Comparison of ENCODE assay signal across 10 cellular contexts in the genomic region with DNA sequence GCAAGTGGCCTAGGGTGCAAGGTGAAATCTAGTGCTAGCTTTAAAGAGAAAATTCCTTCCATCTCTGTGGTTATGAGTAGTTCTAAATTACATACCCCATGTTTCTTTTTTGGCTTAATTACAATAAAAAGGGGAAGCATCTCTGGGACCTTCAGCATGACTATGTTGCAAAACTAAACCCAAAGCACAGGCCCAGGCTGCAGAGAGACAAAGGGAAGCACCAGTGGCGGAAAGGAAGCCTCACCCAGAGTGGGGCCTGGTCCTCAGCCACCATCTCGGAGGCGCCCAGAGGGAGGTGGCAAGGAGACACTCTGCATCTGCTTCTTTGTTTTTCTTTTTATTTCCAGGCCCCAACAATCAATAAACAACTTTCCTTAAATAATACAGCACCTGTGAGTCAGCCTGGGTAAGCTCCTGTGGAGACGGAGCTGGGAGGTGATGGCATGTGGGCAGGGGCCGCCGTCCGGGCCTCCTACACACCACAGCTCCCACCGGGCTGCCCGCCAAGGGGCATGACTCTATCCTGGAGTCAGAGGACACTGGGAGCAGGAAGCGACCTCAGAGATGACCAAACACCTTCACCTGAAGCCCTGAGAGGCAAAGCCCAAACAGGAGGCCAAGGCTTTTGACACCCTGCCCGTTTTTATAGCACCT. TPM values are rescaled to one million over a fixed set of nuclear protein-coding genes. Genes with fewer than 3 reads are reported as not detected.
A peak's percentile ranks its signal among the peaks of the same experiment; 100 is the strongest.
DNase-seq lines count a peak whose midpoint lies in the region; ATAC-seq, FAIRE-seq and TF ChIP-seq lines count a peak whose summit lies in the region.
"Had no signal": no experiment of that assay in that cellular context is flagged by ENCODE, and none has a peak within 500 bp of the region (broad histone marks: within the 10 kb centered on the region; RNA-seq: fewer than 3 reads in every experiment).

No MANE protein-coding gene starts in this region.

- H3K4me3 Mint-ChIP-seq in activated CD8-positive, alpha-beta T cell treated with anti-CD3 and anti-CD28 coated beads, Interleukin-2, amount 10 ng/mL, durations not matched to agents 7 days and 5 days, result peak overlapping the region; percentile 32
- H3K4me3 Mint-ChIP-seq in mesothelial cell of epicardium, result no peak overlapping the region
- H3K4me3 Mint-ChIP-seq: neural crest cell had no signal

- H3K27me3 Mint-ChIP-seq in activated CD8-positive, alpha-beta T cell treated with anti-CD3 and anti-CD28 coated beads, Interleukin-2, amount 10 ng/mL, durations not matched to agents 7 days and 5 days (ENCODE audit: low read depth), result no peaks in the 10 kb centered on the region
- H3K27me3 Mint-ChIP-seq in mesothelial cell of epicardium (ENCODE audit: low read depth), result no peaks in the 10 kb centered on the region

- no peak overlapping the region for H3K4me2 ChIP-seq in HepG2 (ENCODE audit: low read depth, low read length)

- in situ Hi-C loops in HepG2 (cut with HindIII; ENCODE audit: extremely low pct_ligation_motif_present, low pct_unique_long_range_greater_than_20kb), result no loop called here

- FAIRE-seq in HepG2 (lab: Jason Lieb, UNC), result no peak

- H3K27me3 ChIP-seq in right lobe of liver, result no peaks in the 10 kb centered on the region
- peaks cover 3 to 30% of the 10 kb centered on the region in 2 experiments; a peak in 4 of 5 replicates for H3K27me3 ChIP-seq in HepG2 (ENCODE audit: control insufficient read depth in 1 of 2, insufficient read depth in 2 of 2, low read length in 2 of 2)
- H3K27me3 ChIP-seq in left lung, result no peaks in the 10 kb centered on the region
- H3K27me3 ChIP-seq: brain microvascular endothelial cell had no signal

- TF ChIP-seq CTCF in right lobe of liver (IDR thresholded peaks at IDR 0.05) (no peak), HepG2 (CRISPR knock-in tag; IDR thresholded peaks at IDR 0.05) (no peak), left lung (IDR thresholded peaks at IDR 0.05) (no peak), mesothelial cell of epicardium (IDR thresholded peaks at IDR 0.05; ENCODE audit: unreplicated experiment) (no peak)

- DNase-seq in right lobe of liver, result peak in 1 of 3 donors; percentile 53
- no peak for DNase-seq in HepG2 (ENCODE audit: low spot score)
- DNase-seq in activated CD8-positive, alpha-beta T cell treated with anti-CD3 and anti-CD28 coated beads, Interleukin-2, amount 10 ng/mL, durations not matched to agents 7 days and 5 days, result no peak
- DNase-seq in left lung, result peak in 1 of 2 donors; percentile 71
- DNase-seq in NCI-H1105 treated with DMSO at 0.1 percent for 48 hours (lab: John Stamatoyannopoulos, UW), result no peak
- no peak for DNase-seq in mesothelial cell of epicardium (ENCODE audit: low spot score in 2 of 2, unreplicated experiment in 2 of 2)
- DNase-seq in NCI-H1930 (lab: John Stamatoyannopoulos, UW), result no peak
- DNase-seq: brain microvascular endothelial cell had no signal

- peaks cover 69% of the 10 kb centered on the region for H3K36me3 Mint-ChIP-seq in activated CD8-positive, alpha-beta T cell treated with anti-CD3 and anti-CD28 coated beads, Interleukin-2, amount 10 ng/mL, durations not matched to agents 7 days and 5 days (ENCODE audit: low read depth)
- H3K36me3 Mint-ChIP-seq in mesothelial cell of epicardium, result peaks cover 6% of the 10 kb centered on the region

- H3K79me2 ChIP-seq in HepG2 (ENCODE audit: insufficient read depth, low read length), result no peaks in the 10 kb centered on the region

- no peaks in the 10 kb centered on the region for H3K36me3 ChIP-seq in right lobe of liver
- no peaks in the 10 kb centered on the region for H3K36me3 ChIP-seq in HepG2 (replicated peaks in 1 of 2; ENCODE audit: control insufficient read depth in 1 of 2, insufficient read depth in 2 of 2, low read length in 2 of 2)
- no peaks in the 10 kb centered on the region for H3K36me3 ChIP-seq in left lung
- H3K36me3 ChIP-seq: brain microvascular endothelial cell had no signal

- H2AFZ ChIP-seq in HepG2 (ENCODE audit: low read length), result no peak overlapping the region

- CTCF ChIA-PET in HepG2 (lab: Yijun Ruan, JAX; ENCODE audit: low intra/inter-chr PET ratio, low total read pairs), result no interaction called here
- CTCF ChIA-PET in activated CD8-positive, alpha-beta T cell treated with anti-CD3 and anti-CD28 coated beads, Interleukin-2, amount 10 ng/mL, durations not matched to agents 7 days and 5 days (lab: Charles Lee), result interaction anchor here (0.9 to 1.3 kb wide), 3 partner anchors 13 to 84 kb away, joined by 3 read pairs; no protein-coding TSS in a partner anchor

- no TSS peak for BruUV-seq in HepG2 (replicated peaks; lab: Mats Ljungman, UMichigan)

- H3K4me3 ChIP-seq in right lobe of liver (no peak overlapping the region), HepG2 (replicated peaks in 1 of 3; ENCODE audit: insufficient read depth in 1 of 3, low read depth in 2 of 3, low read length in 3 of 3) (no peak overlapping the region), left lung (no peak overlapping the region)

- 53% methylated on average over 4 of the region's 11 CpGs for WGBS in right lobe of liver (ENCODE audit: insufficient coverage, low coverage, low lambda C conversion rate, missing lambda C conversion rate)
- 30% methylated on average over 9 of the region's 11 CpGs for WGBS in HepG2 (ENCODE audit: low lambda C conversion rate)

- H3K9ac ChIP-seq in HepG2 (ENCODE audit: insufficient read depth, low read depth, low read length), result no peak overlapping the region

- no peak for TF ChIP-seq POLR2A in right lobe of liver (IDR thresholded peaks at IDR 0.05)
- TF ChIP-seq POLR2A in HepG2 (IDR thresholded peaks at IDR 0.05; ENCODE audit: insufficient read depth in 1 of 2, low read depth in 2 of 2, low read length in 2 of 2), result no peak

- no peak overlapping the region for H3K27ac ChIP-seq in right lobe of liver
- H3K27ac ChIP-seq in HepG2 (ENCODE audit: extremely low read length, insufficient read depth, low read length), result no peak overlapping the region
- peak overlapping the region; percentile 26 to 83 for H3K27ac ChIP-seq in left lung
- H3K27ac ChIP-seq: brain microvascular endothelial cell had no signal

- intact Hi-C loops in right lobe of liver (cut with DNase I), result no loop called here
- intact Hi-C loops in HepG2 (cut with micrococcal nuclease; ENCODE audit: unreplicated experiment), result no loop called here
- intact Hi-C loops in left lung (cut with DNase I), result no loop called here

- TF ChIP-seq EP300 in HepG2 (IDR thresholded peaks at IDR 0.05; ENCODE audit: low read depth in 2 of 2, low read length in 2 of 2) (no peak), HepG2 (CRISPR knock-in tag; IDR thresholded peaks at IDR 0.05; ENCODE audit: borderline replicate concordance) (no peak)

- H4K20me1 ChIP-seq in HepG2 (ENCODE audit: insufficient read depth, low read length), result no peaks in the 10 kb centered on the region

- no peak for TF ChIP-seq RAD21 in HepG2 (CRISPR knock-in tag; IDR thresholded peaks at IDR 0.05)

- H3K9me3 ChIP-seq in right lobe of liver (no peaks in the 10 kb centered on the region), HepG2 (ENCODE audit: low read length) (no peaks in the 10 kb centered on the region), left lung (no peaks in the 10 kb centered on the region)

- H3K9me3 Mint-ChIP-seq in activated CD8-positive, alpha-beta T cell treated with anti-CD3 and anti-CD28 coated beads, Interleukin-2, amount 10 ng/mL, durations not matched to agents 7 days and 5 days (ENCODE audit: insufficient read depth), result peaks cover 10% of the 10 kb centered on the region
- H3K9me3 Mint-ChIP-seq in mesothelial cell of epicardium, result peaks cover 7% of the 10 kb centered on the region
- H3K9me3 Mint-ChIP-seq: neural crest cell had no signal

- POLR2A ChIA-PET in HepG2 (lab: Yijun Ruan, JAX), result no interaction called here
- POLR2A ChIA-PET in activated CD8-positive, alpha-beta T cell treated with anti-CD3 and anti-CD28 coated beads, Interleukin-2, amount 10 ng/mL, durations not matched to agents 7 days and 5 days (lab: Charles Lee), result no interaction called here

- peak overlapping the region; percentile 78 for H3K27ac Mint-ChIP-seq in activated CD8-positive, alpha-beta T cell treated with anti-CD3 and anti-CD28 coated beads, Interleukin-2, amount 10 ng/mL, durations not matched to agents 7 days and 5 days
- H3K27ac Mint-ChIP-seq in mesothelial cell of epicardium, result no peak overlapping the region

- H3K4me1 ChIP-seq in right lobe of liver (no peaks in the 10 kb centered on the region), HepG2 (ENCODE audit: insufficient read depth, low read length) (no peaks in the 10 kb centered on the region), left lung (peaks cover 0 to 45% of the 10 kb centered on the region in 2 donors)

- peak; percentile 63 to 84 (median 72) for ATAC-seq in right lobe of liver
- ATAC-seq in HepG2, result no peak
- ATAC-seq in activated CD8-positive, alpha-beta T cell treated with anti-CD3 and anti-CD28 coated beads, Interleukin-2, amount 10 ng/mL, durations not matched to agents 7 days and 5 days, result peak; percentile 44
- peak; percentile 74 for ATAC-seq in left lung
- ATAC-seq in GM18907 (IDR thresholded peaks at IDR 0.05; ENCODE audit: unreplicated experiment), result no peak

- peaks cover 86% of the 10 kb centered on the region for H3K4me1 Mint-ChIP-seq in activated CD8-positive, alpha-beta T cell treated with anti-CD3 and anti-CD28 coated beads, Interleukin-2, amount 10 ng/mL, durations not matched to agents 7 days and 5 days (ENCODE audit: low read depth)
- no peaks in the 10 kb centered on the region for H3K4me1 Mint-ChIP-seq in mesothelial cell of epicardium

RNA-seq across cellular contexts. Expression of a gene that starts 21.7 kb away (rescaled TPM):
- total RNA-seq in right lobe of liver, result 1 to 10 TPM; 2.1 to 4.1 (median 3.4) TPM
- total RNA-seq in HepG2 (2016; rRNA removed; fragmentation: Illumina TruSeq; extraction: Trizol), result not detected in 2 replicates
- total RNA-seq in HepG2 (2016; cell fraction: cytosol; rRNA removed; fragmentation: Illumina TruSeq; extraction: Trizol; ENCODE audit: low read depth), result not detected in 2 replicates
- total RNA-seq in HepG2 (2016; cell fraction: insoluble cytoplasmic fraction; rRNA removed; fragmentation: Illumina TruSeq; extraction: Trizol), result not detected in 2 replicates
- not detected in 2 replicates for total RNA-seq in HepG2 (2016; cell fraction: membrane; rRNA removed; fragmentation: Illumina TruSeq; extraction: Trizol)
- not detected in 2 replicates for total RNA-seq in HepG2 (2016; cell fraction: nucleus; rRNA removed; fragmentation: Illumina TruSeq; extraction: Trizol)
- not detected in 2 replicates for polyA plus RNA-seq in HepG2 (2011; rRNA removed)
- not detected in 2 replicates for polyA plus RNA-seq in HepG2 (2011; cell fraction: cytosol; rRNA removed)
- polyA plus RNA-seq in HepG2 (2011; cell fraction: nucleus; rRNA removed), result not detected in 2 replicates
- polyA plus RNA-seq in HepG2 (2012), result not detected in 2 replicates
- not detected in 2 replicates for polyA plus RNA-seq in HepG2 (2016; cell fraction: cytosol; fragmentation: Illumina TruSeq; extraction: Trizol; ENCODE audit: low read depth)
- not detected in 2 replicates for polyA plus RNA-seq in HepG2 (2016; cell fraction: insoluble cytoplasmic fraction; fragmentation: Illumina TruSeq; extraction: Trizol; ENCODE audit: low read depth)
- not detected in 2 replicates for polyA plus RNA-seq in HepG2 (2016; cell fraction: membrane; fragmentation: Illumina TruSeq; extraction: Trizol; ENCODE audit: low read depth)
- polyA plus RNA-seq in HepG2 (2016; cell fraction: nucleus; fragmentation: Illumina TruSeq; extraction: Trizol; ENCODE audit: insufficient read depth, low read depth), result not detected in 2 replicates
- polyA minus RNA-seq in HepG2 (2011; rRNA and poly(A)+ RNA removed; ENCODE audit: low replicate concordance), result 0.84 TPM in 1 of 2 replicates, not detected in the other
- not detected in 2 replicates for polyA minus RNA-seq in HepG2 (2011; cell fraction: cytosol; rRNA and poly(A)+ RNA removed)
- not detected in 2 replicates for polyA minus RNA-seq in HepG2 (2011; cell fraction: nucleus; rRNA and poly(A)+ RNA removed)
- 10 to 100 TPM; 47.0 to 47.4 TPM for total RNA-seq in activated CD8-positive, alpha-beta T cell treated with anti-CD3 and anti-CD28 coated beads, Interleukin-2, amount 10 ng/mL, durations not matched to agents 7 days and 5 days
- total RNA-seq in left lung, result 10 to 100 TPM; 25.0 to 34.6 TPM
- total RNA-seq in mesothelial cell of epicardium, result 19.7 to 21.2 TPM (median 21.0 TPM) in 3 replicates

Comparison
In these comparisons a context has a peak if more than half of its experiments do, and no peak if none do; other contexts are left out.
1. ATAC-seq: peak in right lobe of liver (4 of 4), activated CD8-positive, alpha-beta T cell treated with anti-CD3 and anti-CD28 coated beads, Interleukin-2, amount 10 ng/mL, durations not matched to agents 7 days and 5 days (single experiment) and left lung (single experiment); none in HepG2 (single experiment) and GM18907 (single experiment).
2. H3K27ac ChIP-seq: peak in left lung (2 of 2); none in right lobe of liver (0 of 3) and HepG2 (single experiment).